ENCODE assay signal across 6 cellular contexts in genomic region chr2:113636226-113636625, GRCh38. TPM values are rescaled to one million over a fixed set of nuclear protein-coding genes. Genes with fewer than 3 reads are reported as not detected.
DNase-seq lines count a peak whose midpoint lies in the region; ATAC-seq, FAIRE-seq and TF ChIP-seq lines count a peak whose summit lies in the region.
"Not testable (repeated sequence)": the region's sequence is repeated elsewhere in the genome, so short reads cannot be mapped to it uniquely, and the experiment has no call there.

No MANE protein-coding gene starts in this region.

- not testable (repeated sequence) for H3K9me3 Mint-ChIP-seq in MCF 10A (ENCODE audit: unreplicated experiment)

- DNase-seq in G401 (ENCODE audit: low spot score) (peak; percentile 59), cerebellar cortex (ENCODE audit: low spot score) (peak; percentile 50)
- DNase-seq in PC-3; Panc1 (ENCODE audit: low read depth, low spot score); MCF 10A (ENCODE audit: unreplicated experiment); urothelium cell line (ENCODE audit: low spot score): not testable (repeated sequence)

- not testable (repeated sequence) for H3F3A ChIP-seq in PC-3 (ENCODE audit: low read length, unreplicated experiment)

- not testable (repeated sequence) for TF ChIP-seq CTCF in PC-3 (conservative IDR thresholded peaks at IDR 0.05; ENCODE audit: low read depth, low read length); Panc1 (IDR thresholded peaks at IDR 0.05); MCF 10A (IDR thresholded peaks at IDR 0.05; ENCODE audit: unreplicated experiment)

- not testable (repeated sequence) for H3K27me3 ChIP-seq in PC-3 (ENCODE audit: low read length); Panc1 (ENCODE audit: control insufficient read depth, insufficient read depth, low read length)

- H3K9me3 ChIP-seq in PC-3 (ENCODE audit: low read length); Panc1 (ENCODE audit: control insufficient read depth, insufficient read depth, low read depth, low read length): not testable (repeated sequence)

- FAIRE-seq in urothelium cell line (lab: Jason Lieb, UNC) = peak; percentile 48

- H3K4me3 Mint-ChIP-seq in MCF 10A (ENCODE audit: unreplicated experiment) = not testable (repeated sequence)

- H3K36me3 Mint-ChIP-seq in MCF 10A (ENCODE audit: insufficient read depth, unreplicated experiment) = not testable (repeated sequence)

- not testable (repeated sequence) for H3K4me3 ChIP-seq in PC-3 (ENCODE audit: low read length); Panc1 (ENCODE audit: low read depth in 2 of 2, low read length in 2 of 2)

- H3K9ac ChIP-seq in PC-3 (ENCODE audit: low read length) = not testable (repeated sequence)

- BruUV-seq in PC-3 (replicated peaks; lab: Mats Ljungman, UMichigan) (TSS peak; percentile 8), Panc1 (replicated peaks; lab: Mats Ljungman, UMichigan) (TSS peak; percentile 38), MCF 10A (replicated peaks; lab: Mats Ljungman, UMichigan) (TSS peak; percentile 10)

- not testable (repeated sequence) for H3K9me2 ChIP-seq in PC-3 (replicated peaks; ENCODE audit: low read length)

- not testable (repeated sequence) for H3K79me2 ChIP-seq in PC-3 (ENCODE audit: low read length)

- CTCF ChIA-PET in PC-3 (lab: Charles Lee); Panc1 (lab: Charles Lee); MCF 10A (lab: Yijun Ruan, JAX): not testable (repeated sequence)

- not testable (repeated sequence) for H3K27ac Mint-ChIP-seq in MCF 10A (ENCODE audit: low read depth, unreplicated experiment)

- in situ Hi-C loops in G401 (cut with HindIII; ENCODE audit: low sequenced_read_pairs); Panc1 (cut with HindIII; ENCODE audit: low pct_unique_long_range_greater_than_20kb, low sequenced_read_pairs): not testable (repeated sequence)

- not testable (repeated sequence) for ATAC-seq in PC-3, Panc1

- H3K36me3 ChIP-seq in PC-3 (ENCODE audit: low read depth, low read length); Panc1 (ENCODE audit: control insufficient read depth, insufficient read depth, low read length): not testable (repeated sequence)

- not testable (repeated sequence) for H3K4me1 Mint-ChIP-seq in MCF 10A (ENCODE audit: insufficient read depth, unreplicated experiment)

- not testable (repeated sequence) for H3K27me3 Mint-ChIP-seq in MCF 10A (ENCODE audit: insufficient read depth, unreplicated experiment)

- H3K27ac ChIP-seq in PC-3 (ENCODE audit: low read length); Panc1 (ENCODE audit: low read length): not testable (repeated sequence)

- H2AFZ ChIP-seq in PC-3 (ENCODE audit: low read length) = not testable (repeated sequence)

- not testable (repeated sequence) for H4K20me1 ChIP-seq in PC-3 (ENCODE audit: low read length)

- H3K4me1 ChIP-seq in PC-3 (ENCODE audit: insufficient read depth, low read length); Panc1 (ENCODE audit: control insufficient read depth, insufficient read depth, low read length): not testable (repeated sequence)

- POLR2A ChIA-PET in PC-3 (lab: Charles Lee; ENCODE audit: unreplicated experiment); Panc1 (lab: Charles Lee); MCF 10A (lab: Yijun Ruan, JAX): not testable (repeated sequence)

- H3K4me2 ChIP-seq in PC-3 (ENCODE audit: low read length) = not testable (repeated sequence)

- intact Hi-C loops in PC-3 (cut with micrococcal nuclease); Panc1 (cut with micrococcal nuclease; ENCODE audit: unreplicated experiment); MCF 10A (cut with micrococcal nuclease): not testable (repeated sequence)

RNA-seq across cellular contexts. Expression of gene RABL2A, which starts 9.2 kb away (rescaled TPM):
- total RNA-seq in G401 (2014; rRNA removed; shearing (Covaris generic)) = 5.5 and 11.8 TPM in 2 replicates
- total RNA-seq in PC-3 (2014; rRNA removed) (3.7 and 4.4 TPM in 2 replicates), Panc1 (2021; ENCODE audit: unreplicated experiment) (21.4 TPM), MCF 10A (2022) (17.6 and 24.0 TPM in 2 replicates)
- 19.8 TPM for polyA plus RNA-seq in Panc1 (2012; ENCODE audit: insufficient read length)
